18 cellular contexts compared by ENCODE assay signal in genomic region chr1:115182012-115182715, GRCh38.
DNase-seq lines count a peak whose midpoint lies in the region; ATAC-seq, FAIRE-seq and TF ChIP-seq lines count a peak whose summit lies in the region.
"Had no signal": no experiment of that assay in that cellular context is flagged by ENCODE, and none has a peak within 500 bp of the region (broad histone marks: within the 10 kb centered on the region; RNA-seq: fewer than 3 reads in every experiment).

No MANE protein-coding gene starts in this region.

- ATAC-seq in RWPE2 (ENCODE audit: low read depth) (peak; percentile 48; the same call in 2 of the 3 replicates), GM18519 (IDR thresholded peaks at IDR 0.05; ENCODE audit: low FRiP score, unreplicated experiment) (no peak), GM18870 (IDR thresholded peaks at IDR 0.05; ENCODE audit: unreplicated experiment) (no peak), HG02938 (IDR thresholded peaks at IDR 0.05; ENCODE audit: unreplicated experiment) (no peak)
- ATAC-seq: Panc1, right cardiac atrium had no signal

- no peaks in the 10 kb centered on the region for H3K36me3 ChIP-seq in RWPE2 (ENCODE audit: low read depth)
- H3K36me3 ChIP-seq: transverse colon had no signal

- DNase-seq in AG08395 (ENCODE audit: low spot score): peak; percentile 9
- peak; percentile 61 for DNase-seq in HCEC 1CT
- no peak for DNase-seq in RWPE2 (ENCODE audit: low spot score)
- peak; percentile 18 for DNase-seq in kidney glomerular epithelial cell (lab: John Stamatoyannopoulos, UW)
- DNase-seq in D721Med (ENCODE audit: insufficient read length, low spot score): no peak
- DNase-seq: activated CD4-positive, CD25-positive, alpha-beta regulatory T cell treated with anti-CD3 and anti-CD28 coated beads, Interleukin-2, amount 50 U/mL, for 72 hours; activated naive CD4-positive, alpha-beta T cell treated with anti-CD3 and anti-CD28 coated beads for 36 hours; NCI-H1694; NCI-H69; nephron progenitor cell; right cardiac atrium; stimulated activated CD4-positive, alpha-beta T cell treated with anti-CD3 and anti-CD28 coated beads, Interleukin-2, amount 100 ng/mL, for 48 hours; transverse colon had no signal

- H3K4me1 ChIP-seq in RWPE2 (ENCODE audit: insufficient read depth, poor library complexity, severe bottlenecking): peaks cover 24% of the 10 kb centered on the region

- no peaks in the 10 kb centered on the region for H3K9me3 ChIP-seq in RWPE2 (ENCODE audit: severe bottlenecking)
- H3K9me3 ChIP-seq: transverse colon had no signal

- no peaks in the 10 kb centered on the region for H3K27me3 ChIP-seq in RWPE2 (ENCODE audit: insufficient read depth, poor library complexity, severe bottlenecking)
- H3K27me3 ChIP-seq: transverse colon had no signal

- H3K4me3 ChIP-seq in RWPE2 (ENCODE audit: severe bottlenecking): no peak overlapping the region
- H3K4me3 ChIP-seq: GM23338, transverse colon had no signal

- FAIRE-seq in D721Med (lab: Jason Lieb, UNC): no peak

- no peak for TF ChIP-seq CTCF in RWPE2 (IDR thresholded peaks at IDR 0.05; ENCODE audit: poor library complexity, severe bottlenecking)
- TF ChIP-seq CTCF in D721Med (IDR thresholded peaks at IDR 0.05; ENCODE audit: insufficient read depth, missing control alignments): no peak

- H3K27ac ChIP-seq in RWPE2 (ENCODE audit: poor library complexity, severe bottlenecking): peak overlapping the region; percentile 10
- H3K27ac ChIP-seq: transverse colon had no signal

Comparison
In these comparisons a context has a peak if more than half of its experiments do, and no peak if none do; other contexts are left out.
1. DNase-seq: peak in AG08395 (single experiment), HCEC 1CT (single experiment) and kidney glomerular epithelial cell (single experiment); none in RWPE2 (single experiment) and D721Med (single experiment).